12 cellular contexts compared by ENCODE assay signal in the genomic region with DNA sequence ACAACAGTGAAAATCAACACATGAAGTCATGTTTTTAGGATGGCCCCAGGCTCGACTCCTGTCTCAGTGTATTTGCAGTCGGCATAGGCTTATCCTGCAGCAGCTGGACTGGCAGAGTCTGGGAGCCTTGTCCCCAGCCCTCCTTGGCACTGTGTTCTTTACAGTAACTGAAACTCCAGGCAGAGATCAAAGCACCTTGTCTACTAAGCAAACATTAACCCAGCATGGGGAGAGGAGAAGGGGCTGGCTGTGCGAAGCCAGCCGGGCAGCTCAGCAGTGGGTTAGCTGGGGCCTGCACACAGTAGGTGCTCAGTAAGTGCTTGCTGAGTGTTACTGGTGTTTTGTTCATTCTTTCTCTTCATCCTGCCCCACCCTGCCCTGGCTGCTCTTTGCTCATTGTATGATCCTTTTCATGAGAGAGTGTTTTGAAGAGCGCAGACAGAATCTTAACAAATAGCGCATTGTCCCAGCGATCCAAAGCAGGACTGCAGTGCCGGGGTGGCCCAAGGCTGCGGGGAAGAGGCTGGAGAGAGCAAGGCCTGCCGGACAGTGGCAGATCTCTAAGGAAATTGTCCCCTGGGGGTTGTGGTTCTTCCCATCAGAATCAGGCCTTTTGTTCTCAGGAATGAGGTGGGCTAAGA. TPM values are rescaled to one million over a fixed set of nuclear protein-coding genes. Genes with fewer than 3 reads are reported as not detected.
DNase-seq lines count a peak whose midpoint lies in the region; ATAC-seq and TF ChIP-seq lines count a peak whose summit lies in the region.
"Had no signal": no experiment of that assay in that cellular context is flagged by ENCODE, and none has a peak within 500 bp of the region (broad histone marks: within the 10 kb centered on the region; RNA-seq: fewer than 3 reads in every experiment).

No MANE protein-coding gene starts in this region.

- WGBS in heart left ventricle, 4 donors, result 65 to 72% (median 69%) methylated on average over 10 of the region's 10 CpGs

- H3K4me3 Mint-ChIP-seq in glutamatergic neuron (ENCODE audit: unreplicated experiment) (no peak overlapping the region), neural crest cell (peak overlapping the region; percentile 13)
- H3K4me3 Mint-ChIP-seq in T-helper 2 cell treated with Interferon-gamma antibody and Interleukin-4, amounts not matched to agents 5 μg/mL and 100 μg/mL, for 36 hours, result no peak overlapping the region

- intact Hi-C loops in heart left ventricle (cut with DNase I) (no loop called here), cardiac septum (cut with DNase I) (no loop called here)

- peak in 1 of 4 donors; percentile 11 for ATAC-seq in heart left ventricle

- H3K27me3 Mint-ChIP-seq in glutamatergic neuron (ENCODE audit: unreplicated experiment), result peaks cover 2% of the 10 kb centered on the region
- no peaks in the 10 kb centered on the region for H3K27me3 Mint-ChIP-seq in neural crest cell (ENCODE audit: low read depth)
- H3K27me3 Mint-ChIP-seq in T-helper 2 cell treated with Interferon-gamma antibody and Interleukin-4, amounts not matched to agents 5 μg/mL and 100 μg/mL, for 36 hours (ENCODE audit: low read depth), result no peaks in the 10 kb centered on the region

- H3K4me3 ChIP-seq in heart left ventricle (no peak overlapping the region), H7 (ENCODE audit: insufficient read depth, low read depth, low read length) (no peak overlapping the region)
- H3K4me3 ChIP-seq: thyroid gland had no signal

- H3K9me3 Mint-ChIP-seq in glutamatergic neuron (ENCODE audit: unreplicated experiment) (no peaks in the 10 kb centered on the region), neural crest cell (no peaks in the 10 kb centered on the region)
- H3K9me3 Mint-ChIP-seq in T-helper 2 cell treated with Interferon-gamma antibody and Interleukin-4, amounts not matched to agents 5 μg/mL and 100 μg/mL, for 36 hours, result no peaks in the 10 kb centered on the region

- H3K9me3 ChIP-seq in heart left ventricle, result no peaks in the 10 kb centered on the region
- H3K9me3 ChIP-seq: thyroid gland had no signal

- H3K4me1 ChIP-seq in heart left ventricle, result peaks cover 12 to 91% (median 74%) of the 10 kb centered on the region in 12 donors

- H3K36me3 Mint-ChIP-seq in glutamatergic neuron (ENCODE audit: unreplicated experiment) (no peaks in the 10 kb centered on the region), neural crest cell (ENCODE audit: low read depth) (peaks cover 18% of the 10 kb centered on the region)
- H3K36me3 Mint-ChIP-seq in T-helper 2 cell treated with Interferon-gamma antibody and Interleukin-4, amounts not matched to agents 5 μg/mL and 100 μg/mL, for 36 hours (ENCODE audit: low read depth), result peaks cover 20% of the 10 kb centered on the region

- no peak for TF ChIP-seq POLR2A in heart left ventricle (IDR thresholded peaks at IDR 0.05)

- H3K27me3 ChIP-seq in heart left ventricle, result no peaks in the 10 kb centered on the region
- no peaks in the 10 kb centered on the region for H3K27me3 ChIP-seq in H7 (ENCODE audit: control insufficient read depth, insufficient read depth, low read length)
- H3K27me3 ChIP-seq: thyroid gland had no signal

- peaks cover 0 to 84% (median 48%) of the 10 kb centered on the region in 9 donors for H3K36me3 ChIP-seq in heart left ventricle
- peaks cover 25% of the 10 kb centered on the region for H3K36me3 ChIP-seq in H7 (replicated peaks; ENCODE audit: control insufficient read depth, insufficient read depth, low read length)

- DNase-seq in heart left ventricle (peak in 1 of 5 donors; percentile 40), cardiac septum (ENCODE audit: low spot score) (no peak), glutamatergic neuron (no peak), neural crest cell (ENCODE audit: low read depth, low spot score) (peak; percentile 36), NCI-H1105 (lab: John Stamatoyannopoulos, UW) (no peak), H7 (no peak)
- DNase-seq in T-helper 2 cell treated with Interferon-gamma antibody and Interleukin-4, amounts not matched to agents 5 μg/mL and 100 μg/mL, for 36 hours (ENCODE audit: low spot score), result no peak
- DNase-seq in activated CD4-positive, alpha-beta T cell treated with anti-CD3 and anti-CD28 coated beads for 48 hours, result no peak
- DNase-seq: activated CD4-positive, alpha-beta T cell treated with anti-CD3 and anti-CD28 coated beads for 1 hour; stimulated activated CD4-positive, alpha-beta T cell treated with anti-CD3 and anti-CD28 coated beads, Interleukin-4, amount 100 ng/mL, for 1 hour; thyroid gland had no signal

- TF ChIP-seq CTCF in heart left ventricle (IDR thresholded peaks at IDR 0.05) (no peak), glutamatergic neuron (IDR thresholded peaks at IDR 0.05; ENCODE audit: partially characterized antibody, unreplicated experiment) (no peak), neural crest cell (conservative IDR thresholded peaks at IDR 0.05) (no peak)

- peak overlapping the region; percentile 49 for H3K27ac Mint-ChIP-seq in glutamatergic neuron (ENCODE audit: unreplicated experiment)
- peak overlapping the region; percentile 17 for H3K27ac Mint-ChIP-seq in neural crest cell (ENCODE audit: unreplicated experiment)
- H3K27ac Mint-ChIP-seq in T-helper 2 cell treated with Interferon-gamma antibody and Interleukin-4, amounts not matched to agents 5 μg/mL and 100 μg/mL, for 36 hours, result no peak overlapping the region

- H3K27ac ChIP-seq in heart left ventricle, result peak overlapping the region; percentile 13 to 97 (median 85)
- H3K27ac ChIP-seq: HL-60 had no signal

- peaks cover 20% of the 10 kb centered on the region for H3K4me1 Mint-ChIP-seq in glutamatergic neuron (ENCODE audit: low read depth, unreplicated experiment)
- H3K4me1 Mint-ChIP-seq in neural crest cell, result peaks cover 41% of the 10 kb centered on the region
- H3K4me1 Mint-ChIP-seq in T-helper 2 cell treated with Interferon-gamma antibody and Interleukin-4, amounts not matched to agents 5 μg/mL and 100 μg/mL, for 36 hours (ENCODE audit: low read depth), result no peaks in the 10 kb centered on the region

RNA-seq across cellular contexts. Expression of a gene that starts 23.5 kb away (rescaled TPM):
- total RNA-seq in heart left ventricle, result 10 to 100 TPM in 6 of 9 donors, 1 to 10 TPM in 3; 5.1 to 26.8 (median 11.0) TPM
- 1 to 10 TPM; 4.0 to 7.5 TPM for polyA plus RNA-seq in heart left ventricle
- total RNA-seq in cardiac septum, result 5.7 TPM
- total RNA-seq in glutamatergic neuron (ENCODE audit: unreplicated experiment), result not detected
- total RNA-seq in neural crest cell, result 0.64 and 1.4 TPM in 2 replicates
- total RNA-seq in H7 (2014; rRNA removed; shearing (Covaris generic)), result 0.28 and 0.70 TPM in 2 replicates

RNA-seq across cellular contexts. Expression of a gene that starts 30.6 kb away (rescaled TPM):
- total RNA-seq in heart left ventricle (10 to 100 TPM; 40.9 to 67.8 (median 54.4) TPM), cardiac septum (47.2 TPM), glutamatergic neuron (ENCODE audit: unreplicated experiment) (115 TPM), neural crest cell (113 and 123 TPM in 2 replicates)
- polyA plus RNA-seq in heart left ventricle, result 100 to 1,000 TPM in 1 of 2 donors, 10 to 100 TPM in 1; 59.9 to 121 TPM
- 52.9 and 61.3 TPM in 2 replicates for total RNA-seq in H7 (2014; rRNA removed; shearing (Covaris generic))

RNA-seq across cellular contexts. Expression of a gene that starts 30.8 kb away (rescaled TPM):
- total RNA-seq in heart left ventricle, result 10 to 100 TPM in 5 of 9 donors, 1 to 10 TPM in 4; 6.0 to 15.9 (median 10.2) TPM
- 10 to 100 TPM in 1 of 2 donors, 1 to 10 TPM in 1; 7.8 to 13.3 TPM for polyA plus RNA-seq in heart left ventricle
- total RNA-seq in cardiac septum, result 11.3 TPM
- 49.8 TPM for total RNA-seq in glutamatergic neuron (ENCODE audit: unreplicated experiment)
- 47.3 and 47.5 TPM in 2 replicates for total RNA-seq in neural crest cell
- total RNA-seq in H7 (2014; rRNA removed; shearing (Covaris generic)), result 36.3 and 40.0 TPM in 2 replicates
